In genomic region chr22:20509344-20510047, GRCh38 we compare ENCODE assay signal across 8 cellular contexts.
DNase-seq lines count a peak whose midpoint lies in the region; ATAC-seq lines count a peak whose summit lies in the region.

No MANE protein-coding gene starts in this region.

- H3K4me3 ChIP-seq in effector memory CD4-positive, alpha-beta T cell (ENCODE audit: insufficient read depth, low read depth, low read length, poor library complexity, severe bottlenecking), result peak overlapping the region; percentile 30

- peaks cover 12% of the 10 kb centered on the region for H3K36me3 ChIP-seq in effector memory CD4-positive, alpha-beta T cell (ENCODE audit: control insufficient read depth, insufficient read depth, low read length)

- H3K27ac ChIP-seq in effector memory CD4-positive, alpha-beta T cell (ENCODE audit: insufficient read depth, low read length, poor library complexity, severe bottlenecking), result peak overlapping the region; percentile 36

- no peaks in the 10 kb centered on the region for H3K27me3 ChIP-seq in effector memory CD4-positive, alpha-beta T cell (replicated peaks; ENCODE audit: control insufficient read depth, insufficient read depth, low read length, poor library complexity, severe bottlenecking)

- peak in 8 of 14 donors; percentile 21 to 77 (median 31) for DNase-seq in C1 segment of cervical spinal cord (lab: John Stamatoyannopoulos, UW)
- peak; percentile 94 to 96 for DNase-seq in Kasumi-1 (lab: John Stamatoyannopoulos, UW)
- DNase-seq in activated CD4-positive, alpha-beta T cell treated with anti-CD3 and anti-CD28 coated beads for 1 hour, result peak; percentile 24
- peak; percentile 34 to 47 (median 38) for DNase-seq in effector memory CD4-positive, alpha-beta T cell
- peak; percentile 88 for DNase-seq in medulla oblongata (ENCODE audit: extremely low spot score)
- peak; percentile 64 for DNase-seq in stimulated activated CD8-positive, alpha-beta memory T cell treated with anti-CD3 and anti-CD28 coated beads, Interleukin-4, amount 100 ng/mL, for 48 hours

- no peak for ATAC-seq in GM19351 (IDR thresholded peaks at IDR 0.05; ENCODE audit: unreplicated experiment)
- no peak for ATAC-seq in HG03095 (IDR thresholded peaks at IDR 0.05; ENCODE audit: unreplicated experiment)

- peaks cover 30% of the 10 kb centered on the region for H3K4me1 ChIP-seq in effector memory CD4-positive, alpha-beta T cell (ENCODE audit: control insufficient read depth, insufficient read depth, low read length, poor library complexity, severe bottlenecking)

- no peaks in the 10 kb centered on the region for H3K9me3 ChIP-seq in effector memory CD4-positive, alpha-beta T cell (ENCODE audit: control insufficient read depth, low read length)

Comparison
In these comparisons a context has a peak if more than half of its experiments do, and no peak if none do; other contexts are left out.
1. DNase-seq: peak in every context shown above with its lines; median percentile 95 in Kasumi-1; 88 in medulla oblongata; 64 in stimulated activated CD8-positive, alpha-beta memory T cell treated with anti-CD3 and anti-CD28 coated beads, Interleukin-4, amount 100 ng/mL, for 48 hours; 38 in effector memory CD4-positive, alpha-beta T cell; 31 in C1 segment of cervical spinal cord; 24 in activated CD4-positive, alpha-beta T cell treated with anti-CD3 and anti-CD28 coated beads for 1 hour.